ENCODE assay signal across 18 cellular contexts in the genomic region with DNA sequence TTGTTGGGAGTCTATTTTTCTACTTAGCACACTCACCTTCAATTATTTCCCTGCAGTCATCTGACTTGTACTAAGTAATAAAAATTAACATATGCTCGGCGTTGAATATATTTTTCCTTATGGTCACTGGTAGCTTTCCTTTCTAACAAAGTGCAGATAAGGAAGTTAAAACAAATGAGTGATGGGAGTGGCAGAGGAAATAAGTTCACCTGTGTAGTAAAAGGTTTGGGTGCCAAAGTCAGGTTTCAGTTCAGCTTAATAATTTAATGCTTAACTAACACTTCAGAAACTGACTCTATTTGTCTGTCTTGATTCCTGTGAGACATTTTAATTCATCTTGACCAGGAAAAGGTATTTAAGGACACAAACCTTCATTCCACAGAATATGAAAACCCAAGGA.
A peak's percentile ranks its signal among the peaks of the same experiment; 100 is the strongest.
DNase-seq lines count a peak whose midpoint lies in the region; ATAC-seq, FAIRE-seq and TF ChIP-seq lines count a peak whose summit lies in the region.
"Had no signal": no experiment of that assay in that cellular context is flagged by ENCODE, and none has a peak within 500 bp of the region (broad histone marks: within the 10 kb centered on the region; RNA-seq: fewer than 3 reads in every experiment).

No MANE protein-coding gene starts in this region.

- H3K4me3 Mint-ChIP-seq in GM23338 (no peak overlapping the region; the same call in 2 of the 3 replicates), endodermal cell (no peak overlapping the region)

- H3K9me3 Mint-ChIP-seq in GM23338: 0 out of 3 replicates have a peak, but pooled peaks cover under 1% of the 10 kb centered on the region
- peaks cover 8% of the 10 kb centered on the region for H3K9me3 Mint-ChIP-seq in endodermal cell

- H3K36me3 ChIP-seq in GM23338 (ENCODE audit: insufficient read depth) (no peaks in the 10 kb centered on the region), iPS-20b (ENCODE audit: insufficient read depth, low read depth, low read length) (no peaks in the 10 kb centered on the region), small intestine (ENCODE audit: control insufficient read depth in 2 of 2, insufficient read depth in 2 of 2, low read length in 2 of 2) (no peaks in the 10 kb centered on the region), endodermal cell (ENCODE audit: control insufficient read depth, insufficient read depth, low read length) (no peaks in the 10 kb centered on the region)

- no peak overlapping the region for H3K9ac ChIP-seq in iPS-20b (ENCODE audit: low read depth, low read length)
- no peak overlapping the region for H3K9ac ChIP-seq in endodermal cell (ENCODE audit: extremely low read depth, low read length, poor library complexity, severe bottlenecking)
- H3K9ac ChIP-seq: KMS-11 had no signal

- 6 to 60% (median 45%) methylated on average over 2 of the region's 2 CpGs for WGBS in small intestine, 3 donors
- WGBS in endodermal cell (ENCODE audit: insufficient coverage in 1 of 2, insufficient read length in 1 of 2), 2 experiments: 80% methylated on average over 2 of the region's 2 CpGs; no CpG with 5 or more reads in 1 of the 2 experiments

- no peak overlapping the region for H3K27ac Mint-ChIP-seq in GM23338
- H3K27ac Mint-ChIP-seq in endodermal cell: no peak overlapping the region

- no peaks in the 10 kb centered on the region for H3K79me2 ChIP-seq in GM23338 (replicated peaks; ENCODE audit: insufficient read depth)

- H3K4me3 ChIP-seq in GM23338 (no peak overlapping the region; the same call in 1 of the 2 replicates), iPS-20b (ENCODE audit: low read length) (peak overlapping the region; percentile 35; the same call in 1 of the 2 replicates), small intestine (ENCODE audit: low read depth in 1 of 2, low read length in 2 of 2) (no peak overlapping the region), endodermal cell (ENCODE audit: low read length) (no peak overlapping the region)

- H3K4me2 ChIP-seq in GM23338: peak overlapping the region; percentile 61
- H3K4me2 ChIP-seq: KMS-11 had no signal

- intact Hi-C loops in Right ventricle myocardium inferior (cut with DNase I): no loop called here

- H3K27me3 Mint-ChIP-seq in GM23338 (ENCODE audit: insufficient read depth, low read depth, poor library complexity) (no peaks in the 10 kb centered on the region), endodermal cell (ENCODE audit: insufficient read depth) (no peaks in the 10 kb centered on the region)

- no peaks in the 10 kb centered on the region for H4K20me1 ChIP-seq in GM23338 (replicated peaks; ENCODE audit: insufficient read depth)

- TF ChIP-seq CTCF in GM23338 (conservative IDR thresholded peaks at IDR 0.05; ENCODE audit: low read depth in 2 of 2) (no peak), endodermal cell (conservative IDR thresholded peaks at IDR 0.05) (no peak)

- DNase-seq in GM23338 (ENCODE audit: low spot score) (no peak), small intestine (peak; percentile 83), endodermal cell (no peak), Right ventricle myocardium inferior (ENCODE audit: missing footprints) (no peak)
- DNase-seq: NCI-H1436, NCI-H2029 treated with DMSO at 0.1 percent for 48 hours, NCI-H2171 treated with DMSO at 0.1 percent for 48 hours, NCI-H446 treated with DMSO at 0.1 percent for 48 hours, NCI-H82, SW 1271 had no signal

- no peaks in the 10 kb centered on the region for H3F3A ChIP-seq in GM23338 (replicated peaks; ENCODE audit: low read depth)

- H3K4me1 ChIP-seq in GM23338 (ENCODE audit: insufficient read depth) (peaks cover 42% of the 10 kb centered on the region), iPS-20b (ENCODE audit: insufficient read depth, low read length) (peaks cover 24% of the 10 kb centered on the region; the same call in 1 of the 2 replicates), small intestine (ENCODE audit: control insufficient read depth in 2 of 2, insufficient read depth in 1 of 2, low read depth in 1 of 2, low read length in 1 of 2) (peaks cover 0 to 4% of the 10 kb centered on the region in 2 donors), endodermal cell (ENCODE audit: control insufficient read depth, insufficient read depth, low read length) (no peaks in the 10 kb centered on the region)

- H3K9me2 ChIP-seq in GM23338 (ENCODE audit: insufficient read depth): no peaks in the 10 kb centered on the region

- H3K36me3 Mint-ChIP-seq in GM23338 (ENCODE audit: low read depth): no peaks in the 10 kb centered on the region; the same call in 2 of the 3 replicates
- H3K36me3 Mint-ChIP-seq in endodermal cell (ENCODE audit: low read depth): peaks cover 6% of the 10 kb centered on the region

- H3K27ac ChIP-seq in GM23338 (ENCODE audit: low read depth) (no peak overlapping the region), iPS-20b (ENCODE audit: low read length) (no peak overlapping the region), small intestine (ENCODE audit: low read depth in 1 of 2, low read length in 1 of 2) (peak overlapping the region in 1 of 2 donors; percentile 35), endodermal cell (ENCODE audit: low read depth, low read length) (no peak overlapping the region)
- H3K27ac ChIP-seq: C4-2B, HL-60, KMS-11 had no signal

- no peak overlapping the region for H2AFZ ChIP-seq in GM23338

- FAIRE-seq in small intestine (lab: Jason Lieb, UNC): peak; percentile 44
- FAIRE-seq: GM19239 had no signal

- H3K4me1 Mint-ChIP-seq in GM23338: peaks cover 26% of the 10 kb centered on the region
- peaks cover 10% of the 10 kb centered on the region for H3K4me1 Mint-ChIP-seq in endodermal cell

- ATAC-seq in GM23338: no peak
- peak; percentile 73 for ATAC-seq in HG03460 (IDR thresholded peaks at IDR 0.05; ENCODE audit: unreplicated experiment)
- ATAC-seq in GM18517 (IDR thresholded peaks at IDR 0.05; ENCODE audit: unreplicated experiment): no peak
- no peak for ATAC-seq in GM21367 (IDR thresholded peaks at IDR 0.05; ENCODE audit: unreplicated experiment)
- ATAC-seq in Right ventricle myocardium inferior: no peak

- no peaks in the 10 kb centered on the region for H3K27me3 ChIP-seq in GM23338 (ENCODE audit: insufficient read depth)
- no peaks in the 10 kb centered on the region for H3K27me3 ChIP-seq in iPS-20b (ENCODE audit: insufficient read depth, low read length)
- no peaks in the 10 kb centered on the region for H3K27me3 ChIP-seq in small intestine (ENCODE audit: control insufficient read depth in 2 of 2, insufficient read depth in 2 of 2, low read length in 2 of 2)
- no peaks in the 10 kb centered on the region for H3K27me3 ChIP-seq in endodermal cell (ENCODE audit: control insufficient read depth, insufficient read depth, low read length, poor library complexity, severe bottlenecking)

- H3K9me3 ChIP-seq in iPS-20b (ENCODE audit: insufficient read depth, low read depth, low read length): peaks cover under 1% of the 10 kb centered on the region; the same call in 1 of the 2 replicates
- no peaks in the 10 kb centered on the region for H3K9me3 ChIP-seq in small intestine (ENCODE audit: control insufficient read depth, low read depth)
- peaks cover 6% of the 10 kb centered on the region for H3K9me3 ChIP-seq in endodermal cell (ENCODE audit: control insufficient read depth, low read length)

TF ChIP-seq in GM23338, 12 proteins besides CTCF, POLR2A, EP300 and RAD21 (continues in another document):
- TF ChIP-seq JUNB (IDR thresholded peaks at IDR 0.05; ENCODE audit: unreplicated experiment) (no peak), EZH2 (IDR thresholded peaks at IDR 0.05; ENCODE audit: low read depth, unreplicated experiment) (no peak), ZNF331 (CRISPR knock-in tag; IDR thresholded peaks at IDR 0.05; ENCODE audit: low read depth) (no peak), ZNF114 (CRISPR knock-in tag; IDR thresholded peaks at IDR 0.05) (no peak), STAT1 (IDR thresholded peaks at IDR 0.05; ENCODE audit: unreplicated experiment) (no peak), EZH2phosphoT487 (IDR thresholded peaks at IDR 0.05; ENCODE audit: unreplicated experiment) (no peak)
- TF ChIP-seq, protein P1, sequence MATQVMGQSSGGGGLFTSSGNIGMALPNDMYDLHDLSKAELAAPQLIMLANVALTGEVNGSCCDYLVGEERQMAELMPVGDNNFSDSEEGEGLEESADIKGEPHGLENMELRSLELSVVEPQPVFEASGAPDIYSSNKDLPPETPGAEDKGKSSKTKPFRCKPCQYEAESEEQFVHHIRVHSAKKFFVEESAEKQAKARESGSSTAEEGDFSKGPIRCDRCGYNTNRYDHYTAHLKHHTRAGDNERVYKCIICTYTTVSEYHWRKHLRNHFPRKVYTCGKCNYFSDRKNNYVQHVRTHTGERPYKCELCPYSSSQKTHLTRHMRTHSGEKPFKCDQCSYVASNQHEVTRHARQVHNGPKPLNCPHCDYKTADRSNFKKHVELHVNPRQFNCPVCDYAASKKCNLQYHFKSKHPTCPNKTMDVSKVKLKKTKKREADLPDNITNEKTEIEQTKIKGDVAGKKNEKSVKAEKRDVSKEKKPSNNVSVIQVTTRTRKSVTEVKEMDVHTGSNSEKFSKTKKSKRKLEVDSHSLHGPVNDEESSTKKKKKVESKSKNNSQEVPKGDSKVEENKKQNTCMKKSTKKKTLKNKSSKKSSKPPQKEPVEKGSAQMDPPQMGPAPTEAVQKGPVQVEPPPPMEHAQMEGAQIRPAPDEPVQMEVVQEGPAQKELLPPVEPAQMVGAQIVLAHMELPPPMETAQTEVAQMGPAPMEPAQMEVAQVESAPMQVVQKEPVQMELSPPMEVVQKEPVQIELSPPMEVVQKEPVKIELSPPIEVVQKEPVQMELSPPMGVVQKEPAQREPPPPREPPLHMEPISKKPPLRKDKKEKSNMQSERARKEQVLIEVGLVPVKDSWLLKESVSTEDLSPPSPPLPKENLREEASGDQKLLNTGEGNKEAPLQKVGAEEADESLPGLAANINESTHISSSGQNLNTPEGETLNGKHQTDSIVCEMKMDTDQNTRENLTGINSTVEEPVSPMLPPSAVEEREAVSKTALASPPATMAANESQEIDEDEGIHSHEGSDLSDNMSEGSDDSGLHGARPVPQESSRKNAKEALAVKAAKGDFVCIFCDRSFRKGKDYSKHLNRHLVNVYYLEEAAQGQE (IDR thresholded peaks at IDR 0.05; ENCODE audit: unreplicated experiment): no peak
